In the genomic region with DNA sequence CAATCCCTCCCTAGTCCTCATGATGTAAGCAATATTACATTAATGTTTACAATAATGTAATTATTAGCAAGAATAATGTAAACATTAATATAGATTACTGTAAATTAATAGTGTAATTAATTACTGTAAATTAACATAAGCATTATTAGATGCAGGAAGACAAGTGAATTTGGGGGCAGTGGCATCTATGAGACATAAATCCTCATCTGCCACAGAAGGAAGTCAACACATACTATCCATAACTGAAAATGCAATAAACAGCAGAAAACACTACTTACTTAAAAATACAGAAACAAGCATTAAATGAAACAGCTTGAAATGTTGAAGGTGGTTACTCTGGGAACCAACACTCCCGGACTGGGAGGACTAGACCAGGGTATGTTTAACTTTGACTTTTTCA, we compare ENCODE assay signal across 8 cellular contexts. TPM values are rescaled to one million over a fixed set of nuclear protein-coding genes. Genes with fewer than 3 reads are reported as not detected.
A peak's percentile ranks its signal among the peaks of the same experiment; 100 is the strongest.
DNase-seq lines count a peak whose midpoint lies in the region; ATAC-seq, FAIRE-seq and TF ChIP-seq lines count a peak whose summit lies in the region.

No MANE protein-coding gene starts in this region.

- peaks cover 3% of the 10 kb centered on the region for H3K9me1 ChIP-seq in endothelial cell of umbilical vein (replicated peaks; ENCODE audit: control insufficient read depth, extremely low read depth, insufficient read depth, low read length)

- no peak overlapping the region for H2AK5ac ChIP-seq in trophoblast cell (ENCODE audit: low read length)

- no peak overlapping the region for H3K23ac ChIP-seq in trophoblast cell (ENCODE audit: low read length)

- no peaks in the 10 kb centered on the region for H3K9me3 ChIP-seq in ES-I3 (ENCODE audit: control insufficient read depth, insufficient read depth, low read length)
- H3K9me3 ChIP-seq in PC-3 (ENCODE audit: low read length): no peaks in the 10 kb centered on the region
- H3K9me3 ChIP-seq in endothelial cell of umbilical vein (replicated peaks; ENCODE audit: control insufficient read depth, insufficient read depth, low read length): no peaks in the 10 kb centered on the region
- no peaks in the 10 kb centered on the region for H3K9me3 ChIP-seq in trophoblast cell (ENCODE audit: insufficient read depth, low read depth, low read length)

- H3K36me3 ChIP-seq in ES-I3 (ENCODE audit: insufficient read depth, low read length): no peaks in the 10 kb centered on the region
- no peaks in the 10 kb centered on the region for H3K36me3 ChIP-seq in PC-3 (ENCODE audit: low read depth, low read length)
- no peaks in the 10 kb centered on the region for H3K36me3 ChIP-seq in endothelial cell of umbilical vein (ENCODE audit: control insufficient read depth in 2 of 2, extremely low read depth in 1 of 2, insufficient read depth in 2 of 2, low read length in 2 of 2)
- no peaks in the 10 kb centered on the region for H3K36me3 ChIP-seq in trophoblast cell (ENCODE audit: control insufficient read depth in 1 of 2, insufficient read depth in 2 of 2, low read length in 2 of 2)

- H3K9me2 ChIP-seq in PC-3 (replicated peaks; ENCODE audit: low read length): no peaks in the 10 kb centered on the region

- H3K4me1 ChIP-seq in ES-I3 (ENCODE audit: insufficient read depth, low read length) (0 out of 2 replicates have a peak, but pooled peaks cover 3% of the 10 kb centered on the region), PC-3 (ENCODE audit: insufficient read depth, low read length) (peaks cover 13% of the 10 kb centered on the region), endothelial cell of umbilical vein (ENCODE audit: control insufficient read depth, extremely low read depth, insufficient read depth, low read length) (peaks cover 13% of the 10 kb centered on the region), trophoblast cell (ENCODE audit: control insufficient read depth in 1 of 2, insufficient read depth in 2 of 2, low read length in 2 of 2) (no peaks in the 10 kb centered on the region)

- H2AFZ ChIP-seq in PC-3 (ENCODE audit: low read length) (peak overlapping the region; percentile 98), endothelial cell of umbilical vein (ENCODE audit: low read depth, low read length) (peak overlapping the region; percentile 96), trophoblast cell (ENCODE audit: insufficient read depth, low read length, poor library complexity) (no peak overlapping the region)

- no peak overlapping the region for H4K91ac ChIP-seq in trophoblast cell (ENCODE audit: low read depth, low read length)

- H4K8ac ChIP-seq in trophoblast cell (ENCODE audit: low read depth, low read length): no peak overlapping the region

- dilution Hi-C loops in endothelial cell of umbilical vein (cut with MboI; ENCODE audit: extremely low pct_ligation_motif_present, low sequenced_read_pairs): no loop called here

- H4K20me1 ChIP-seq in PC-3 (ENCODE audit: low read length) (no peaks in the 10 kb centered on the region), endothelial cell of umbilical vein (replicated peaks; ENCODE audit: control insufficient read depth, extremely low read depth, insufficient read depth, low read length) (no peaks in the 10 kb centered on the region)

- H3K4me2 ChIP-seq in PC-3 (ENCODE audit: low read length) (peak overlapping the region; percentile 85), endothelial cell of umbilical vein (ENCODE audit: insufficient read depth, low read length) (peak overlapping the region; percentile 94), trophoblast cell (ENCODE audit: low read length) (peak overlapping the region; percentile 74)

- H3K79me1 ChIP-seq in trophoblast cell (ENCODE audit: low read length): peaks cover 9% of the 10 kb centered on the region

- TF ChIP-seq CTCF in PC-3 (conservative IDR thresholded peaks at IDR 0.05; ENCODE audit: low read depth, low read length) (no peak), endothelial cell of umbilical vein (IDR thresholded peaks at IDR 0.05; ENCODE audit: extremely low read depth in 1 of 2, insufficient read depth in 1 of 2, low read depth in 1 of 2, low read length in 2 of 2) (no peak)

- H3K27me3 ChIP-seq in PC-3 (ENCODE audit: low read length) (no peaks in the 10 kb centered on the region), endothelial cell of umbilical vein (ENCODE audit: control insufficient read depth in 2 of 2, insufficient read depth in 2 of 2, low read length in 2 of 2) (no peaks in the 10 kb centered on the region), trophoblast cell (ENCODE audit: insufficient read depth, low read length) (no peaks in the 10 kb centered on the region)

- no TSS peak for BruUV-seq in PC-3 (replicated peaks; lab: Mats Ljungman, UMichigan)
- no TSS peak for BruUV-seq in endothelial cell of umbilical vein (replicated peaks; lab: Mats Ljungman, UMichigan)

- peak overlapping the region; percentile 88 for H3K4me3 ChIP-seq in PC-3 (ENCODE audit: low read length)
- peak overlapping the region in 2 of 3 experiments; percentile 65 to 80 for H3K4me3 ChIP-seq in endothelial cell of umbilical vein (replicated peaks in 1 of 3; ENCODE audit: insufficient read depth in 1 of 3, low read depth in 1 of 3, low read length in 3 of 3)
- no peak overlapping the region for H3K4me3 ChIP-seq in trophoblast cell (ENCODE audit: low read depth, low read length)

- WGBS in trophoblast cell (ENCODE audit: extremely low coverage, insufficient coverage, insufficient read length): no CpG with 5 or more reads among the region's 1 CpG

- intact Hi-C loops in PC-3 (cut with micrococcal nuclease): no loop called here
- intact Hi-C loops in endothelial cell of umbilical vein (cut with micrococcal nuclease): loop anchor here (1.0 kb wide), 1 partner anchor 652 kb away; the partner anchor contains the start of gene SMC2

- CTCF ChIA-PET in PC-3 (lab: Charles Lee): no interaction called here
- CTCF ChIA-PET in endothelial cell of umbilical vein (lab: Charles Lee): interaction anchor here (0.8 kb wide), 1 partner anchor 8 kb away, joined by 4 read pairs; no protein-coding TSS in a partner anchor

- H3K79me2 ChIP-seq in PC-3 (ENCODE audit: low read length) (peaks cover 15% of the 10 kb centered on the region), endothelial cell of umbilical vein (ENCODE audit: control insufficient read depth, insufficient read depth, low read length) (peaks cover 4% of the 10 kb centered on the region), trophoblast cell (ENCODE audit: control insufficient read depth, insufficient read depth, low read length, poor library complexity) (peaks cover 6% of the 10 kb centered on the region)

- DNase-seq in PC-3: no peak
- no peak for DNase-seq in endothelial cell of umbilical vein (ENCODE audit: low read depth, low spot score)
- no peak for DNase-seq in trophoblast cell
- DNase-seq in NCI-H748 treated with DMSO at 0.1 percent for 48 hours (lab: John Stamatoyannopoulos, UW): no peak
- no peak for DNase-seq in NCI-H2227 (lab: John Stamatoyannopoulos, UW; ENCODE audit: unreplicated experiment)

- POLR2A ChIA-PET in PC-3 (lab: Charles Lee; ENCODE audit: unreplicated experiment): interaction anchor here (0.6 kb wide), 2 partner anchors 82 to 656 kb away, joined by 3 read pairs; no protein-coding TSS in a partner anchor
- POLR2A ChIA-PET in endothelial cell of umbilical vein (lab: Charles Lee): no interaction called here

- no peaks in the 10 kb centered on the region for H3F3A ChIP-seq in PC-3 (ENCODE audit: low read length, unreplicated experiment)

- H2BK120ac ChIP-seq in trophoblast cell (ENCODE audit: insufficient read depth, low read length, poor library complexity): no peak overlapping the region

- no peak for FAIRE-seq in endothelial cell of umbilical vein (lab: Jason Lieb, UNC)

- ATAC-seq in PC-3: no peak
- no peak for ATAC-seq in HG02588 (IDR thresholded peaks at IDR 0.05; ENCODE audit: unreplicated experiment)
- ATAC-seq in GM21360 (IDR thresholded peaks at IDR 0.05; ENCODE audit: unreplicated experiment): no peak

- H2BK12ac ChIP-seq in trophoblast cell (ENCODE audit: low read length): no peak overlapping the region

- H3K27ac ChIP-seq in PC-3 (ENCODE audit: low read length) (no peak overlapping the region), endothelial cell of umbilical vein (ENCODE audit: insufficient read depth, low read depth, low read length) (no peak overlapping the region), trophoblast cell (ENCODE audit: low read depth, low read length) (no peak overlapping the region)

- no peak overlapping the region for H2BK5ac ChIP-seq in trophoblast cell (ENCODE audit: low read depth, low read length, poor library complexity)

- H4K12ac ChIP-seq in trophoblast cell (ENCODE audit: low read depth, low read length): no peak overlapping the region

- H3K14ac ChIP-seq in trophoblast cell (ENCODE audit: low read length): no peak overlapping the region

- no peak overlapping the region for H3K18ac ChIP-seq in trophoblast cell (ENCODE audit: low read length)

- H3K9ac ChIP-seq in ES-I3 (ENCODE audit: low read depth, low read length) (peak overlapping the region; percentile 94), PC-3 (ENCODE audit: low read length) (peak overlapping the region; percentile 90), endothelial cell of umbilical vein (replicated peaks; ENCODE audit: extremely low read depth, insufficient read depth, low read length) (peak overlapping the region; percentile 81), trophoblast cell (ENCODE audit: low read length) (no peak overlapping the region)

- H3K4ac ChIP-seq in trophoblast cell (ENCODE audit: low read depth, low read length): no peak overlapping the region

- TF ChIP-seq POLR2A in endothelial cell of umbilical vein (IDR thresholded peaks at IDR 0.05; ENCODE audit: low read depth, low read length): no peak

RNA-seq across cellular contexts. Expression of gene NIPSNAP3A, which starts 0.7 kb away (rescaled TPM):
- total RNA-seq in PC-3 (2014; rRNA removed) (8.6 and 9.1 TPM in 2 replicates), endothelial cell of umbilical vein (27.2 and 27.8 TPM in 2 replicates)
- polyA plus RNA-seq in endothelial cell of umbilical vein: 23.1 and 27.2 TPM in 2 replicates
- 30.5 and 34.4 TPM in 2 replicates for polyA plus RNA-seq in endothelial cell of umbilical vein (2011; cell fraction: cytosol; rRNA removed)
- polyA plus RNA-seq in endothelial cell of umbilical vein (2011; cell fraction: nucleus; rRNA removed): 17.2 and 25.1 TPM in 2 replicates
- polyA plus RNA-seq in endothelial cell of umbilical vein (2012): 44.0 and 49.5 TPM in 2 replicates
- 20.3 and 20.4 TPM in 2 replicates for polyA minus RNA-seq in endothelial cell of umbilical vein
- 4.8 TPM for polyA minus RNA-seq in endothelial cell of umbilical vein (2011; cell fraction: cytosol; rRNA and poly(A)+ RNA removed)
- 7.5 and 11.8 TPM in 2 replicates for polyA minus RNA-seq in endothelial cell of umbilical vein (2011; cell fraction: nucleus; rRNA and poly(A)+ RNA removed)
- 15.4 and 15.6 TPM in 2 replicates for polyA plus RNA-seq in trophoblast cell (2013)

RNA-seq across cellular contexts. Expression of gene NIPSNAP3B, which starts 17.1 kb away (rescaled TPM):
- total RNA-seq in PC-3 (2014; rRNA removed) (0.26 and 0.58 TPM in 2 replicates), endothelial cell of umbilical vein (1.1 TPM in 2 replicates)
- 0.24 and 0.40 TPM in 2 replicates for polyA plus RNA-seq in endothelial cell of umbilical vein
- 0.27 and 0.30 TPM in 2 replicates for polyA plus RNA-seq in endothelial cell of umbilical vein (2011; cell fraction: cytosol; rRNA removed)
- polyA plus RNA-seq in endothelial cell of umbilical vein (2011; cell fraction: nucleus; rRNA removed): 1.6 and 2.0 TPM in 2 replicates
- polyA plus RNA-seq in endothelial cell of umbilical vein (2012): 0.43 and 0.61 TPM in 2 replicates
- 0.38 TPM in 1 of 2 replicates, not detected in the other for polyA minus RNA-seq in endothelial cell of umbilical vein
- not detected for polyA minus RNA-seq in endothelial cell of umbilical vein (2011; cell fraction: cytosol; rRNA and poly(A)+ RNA removed)
- 0.48 and 1.5 TPM in 2 replicates for polyA minus RNA-seq in endothelial cell of umbilical vein (2011; cell fraction: nucleus; rRNA and poly(A)+ RNA removed)
- polyA plus RNA-seq in trophoblast cell (2013): 0.37 and 0.47 TPM in 2 replicates

RNA-seq across cellular contexts. Expression of gene OR13D1, which starts 52.5 kb away (rescaled TPM):
- total RNA-seq in PC-3 (2014; rRNA removed) (not detected in 2 replicates), endothelial cell of umbilical vein (not detected in 2 replicates)
- polyA plus RNA-seq in endothelial cell of umbilical vein: not detected in 2 replicates
- polyA plus RNA-seq in endothelial cell of umbilical vein (2011; cell fraction: cytosol; rRNA removed): not detected in 2 replicates
- not detected in 2 replicates for polyA plus RNA-seq in endothelial cell of umbilical vein (2011; cell fraction: nucleus; rRNA removed)
- polyA plus RNA-seq in endothelial cell of umbilical vein (2012): not detected in 2 replicates
- not detected in 2 replicates for polyA minus RNA-seq in endothelial cell of umbilical vein
- polyA minus RNA-seq in endothelial cell of umbilical vein (2011; cell fraction: cytosol; rRNA and poly(A)+ RNA removed): not detected
- not detected in 2 replicates for polyA minus RNA-seq in endothelial cell of umbilical vein (2011; cell fraction: nucleus; rRNA and poly(A)+ RNA removed)
- polyA plus RNA-seq in trophoblast cell (2013): not detected in 2 replicates
